Comparison of ENCODE assay signal across 11 cellular contexts in genomic region chr11:128174465-128175101, GRCh38.
DNase-seq lines count a peak whose midpoint lies in the region; ATAC-seq, FAIRE-seq and TF ChIP-seq lines count a peak whose summit lies in the region.
"Had no signal": no experiment of that assay in that cellular context is flagged by ENCODE, and none has a peak within 500 bp of the region (broad histone marks: within the 10 kb centered on the region; RNA-seq: fewer than 3 reads in every experiment).

No MANE protein-coding gene starts in this region.

- ATAC-seq in GM18502 (IDR thresholded peaks at IDR 0.05; ENCODE audit: poor library complexity, unreplicated experiment): no peak

- TF ChIP-seq POLR2A in H54 (IDR thresholded peaks at IDR 0.05; ENCODE audit: low read depth, low read length): no peak

- no peak for FAIRE-seq in H54 (lab: Jason Lieb, UNC)

- no peak overlapping the region for H3K4me3 ChIP-seq in skeletal muscle cell (ENCODE audit: low read depth, low read length)

- DNase-seq in NCI-H524 (lab: John Stamatoyannopoulos, UW) (peak; percentile 33 to 66), NCI-H524 treated with DMSO at 0.1 percent for 48 hours (lab: John Stamatoyannopoulos, UW) (no peak), RPMI7951 (ENCODE audit: low read depth) (peak; percentile 26), fibroblast of gingiva (ENCODE audit: low read depth) (peak; percentile 72), skeletal muscle cell (ENCODE audit: low read depth) (peak; percentile 58), H54 (ENCODE audit: insufficient read length, low spot score) (no peak)
- DNase-seq in activated naive CD4-positive, alpha-beta T cell treated with Interleukin-2 at 50 U/mL for 16 hours: no peak
- DNase-seq: ACHN; nephron progenitor cell; stimulated activated CD4-positive, alpha-beta T cell treated with anti-CD3 and anti-CD28 coated beads, Interleukin-15, amount 100 ng/mL, for 24 hours had no signal

Comparison
In these comparisons a context has a peak if more than half of its experiments do, and no peak if none do; other contexts are left out.
1. DNase-seq: peak in NCI-H524 (2 of 2), RPMI7951 (single experiment), fibroblast of gingiva (single experiment) and skeletal muscle cell (single experiment); none in NCI-H524 treated with DMSO at 0.1 percent for 48 hours (single experiment), activated naive CD4-positive, alpha-beta T cell treated with Interleukin-2 at 50 U/mL for 16 hours (single experiment) and H54 (single experiment).